In the genomic region with DNA sequence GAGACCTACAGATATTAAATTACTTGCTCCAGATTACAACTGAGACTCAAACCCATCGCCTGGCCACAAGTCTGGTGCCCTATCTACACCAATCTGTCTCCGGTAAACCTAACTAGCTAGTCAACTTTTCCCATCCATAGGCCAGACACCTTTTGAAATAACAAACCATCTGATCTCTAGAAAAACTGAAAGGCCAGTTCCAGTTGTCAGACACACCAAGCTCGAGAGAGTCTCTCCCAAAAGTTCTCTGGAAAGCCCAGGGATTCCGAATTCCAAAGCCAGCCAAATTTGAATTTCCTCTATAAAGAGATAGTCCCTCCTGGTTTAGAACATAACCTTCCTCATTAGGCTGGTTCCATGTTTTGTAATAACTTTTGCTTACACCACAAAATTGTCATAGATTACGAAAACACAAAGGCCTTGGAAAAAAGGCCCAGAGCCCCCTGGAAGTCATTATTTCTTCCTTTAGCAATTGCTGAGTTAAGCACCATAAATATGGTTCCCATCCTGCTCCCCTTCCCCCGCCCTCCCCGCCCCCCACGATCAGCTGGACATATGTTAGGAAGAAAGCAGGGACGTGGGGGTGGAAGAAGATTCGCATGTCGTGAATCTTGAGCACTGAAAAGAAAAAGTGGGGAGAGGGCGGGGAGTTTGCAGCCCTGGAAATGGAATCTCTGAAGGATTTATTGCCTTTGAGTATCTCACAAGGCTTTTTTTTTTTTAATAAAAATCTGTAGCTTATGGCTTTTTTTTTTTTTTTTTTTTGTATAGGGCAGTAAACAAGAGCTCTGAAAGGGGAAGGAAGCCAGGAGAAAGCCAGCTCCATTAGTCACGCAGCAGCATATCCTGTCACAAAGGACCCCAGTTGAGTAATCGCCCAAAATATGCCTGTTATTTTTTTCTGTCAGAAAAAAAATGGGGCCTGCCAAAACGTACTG, we compare ENCODE assay signal across 8 cellular contexts.
DNase-seq lines count a peak whose midpoint lies in the region; ATAC-seq lines count a peak whose summit lies in the region.

No MANE protein-coding gene starts in this region.

- peaks cover 4 to 12% of the 10 kb centered on the region in 2 donors for H3K4me1 ChIP-seq in neuronal stem cell (ENCODE audit: control insufficient read depth in 2 of 2, insufficient read depth in 1 of 2, low read depth in 1 of 2, low read length in 2 of 2)

- no peak overlapping the region for H3K18ac ChIP-seq in neuronal stem cell (ENCODE audit: low read length)

- no peaks in the 10 kb centered on the region for H3K9me3 Mint-ChIP-seq in activated CD4-positive, alpha-beta memory T cell treated with anti-CD3 and anti-CD28 coated beads, Interleukin-2, amount 10 ng/mL, durations not matched to agents 7 days and 5 days

- H4K8ac ChIP-seq in neuronal stem cell (ENCODE audit: low read depth, low read length), result no peak overlapping the region

- CTCF ChIA-PET in activated CD4-positive, alpha-beta memory T cell treated with anti-CD3 and anti-CD28 coated beads, Interleukin-2, amount 10 ng/mL, durations not matched to agents 7 days and 5 days (lab: Charles Lee), result interaction anchor here (1.0 to 2.4 kb wide), 8 partner anchors 18 to 432 kb away, joined by 3 to 13 read pairs (median 5); no protein-coding TSS in a partner anchor

- DNase-seq in Ammon's horn (ENCODE audit: low spot score) (peak; percentile 50), MG63 (peak; percentile 85), fibroblast of gingiva (ENCODE audit: low read depth) (peak; percentile 98), neuronal stem cell (ENCODE audit: low spot score) (no peak), SHP77 treated with DMSO at 0.1 percent for 48 hours (lab: John Stamatoyannopoulos, UW) (no peak), inferior parietal cortex (ENCODE audit: extremely low spot score) (no peak)
- DNase-seq in activated CD4-positive, alpha-beta memory T cell treated with anti-CD3 and anti-CD28 coated beads, Interleukin-2, amount 10 ng/mL, durations not matched to agents 7 days and 5 days, result peak; percentile 57

- H3K4ac ChIP-seq in neuronal stem cell (ENCODE audit: low read length), result no peak overlapping the region

- H2BK15ac ChIP-seq in neuronal stem cell (ENCODE audit: low read length), result no peak overlapping the region

- H3K27ac ChIP-seq in neuronal stem cell (replicated peaks; ENCODE audit: low read length), result no peak overlapping the region

- H3K27me3 ChIP-seq in MG63, result no peaks in the 10 kb centered on the region
- no peaks in the 10 kb centered on the region for H3K27me3 ChIP-seq in neuronal stem cell (ENCODE audit: control insufficient read depth in 3 of 3, insufficient read depth in 3 of 3, low read depth in 1 of 3, low read length in 3 of 3)

- H3K9me3 ChIP-seq in MG63 (peaks cover 3% of the 10 kb centered on the region; the same call in 1 of the 2 replicates), neuronal stem cell (replicated peaks in 1 of 2; ENCODE audit: control insufficient read depth in 2 of 2, insufficient read depth in 1 of 2, low read depth in 1 of 2, low read length in 2 of 2) (peaks cover 3 to 5% of the 10 kb centered on the region in 2 donors)

- H3K27ac Mint-ChIP-seq in activated CD4-positive, alpha-beta memory T cell treated with anti-CD3 and anti-CD28 coated beads, Interleukin-2, amount 10 ng/mL, durations not matched to agents 7 days and 5 days, result peak overlapping the region; percentile 80

- no peak overlapping the region for H2AK5ac ChIP-seq in neuronal stem cell (ENCODE audit: low read depth, low read length)

- no peaks in the 10 kb centered on the region for H3K36me3 Mint-ChIP-seq in activated CD4-positive, alpha-beta memory T cell treated with anti-CD3 and anti-CD28 coated beads, Interleukin-2, amount 10 ng/mL, durations not matched to agents 7 days and 5 days (ENCODE audit: low read depth)

- H3K27me3 Mint-ChIP-seq in activated CD4-positive, alpha-beta memory T cell treated with anti-CD3 and anti-CD28 coated beads, Interleukin-2, amount 10 ng/mL, durations not matched to agents 7 days and 5 days, result no peaks in the 10 kb centered on the region

- no peak overlapping the region for H3K9ac ChIP-seq in neuronal stem cell (ENCODE audit: low read depth, low read length, poor library complexity)

- H3K23ac ChIP-seq in neuronal stem cell (ENCODE audit: low read depth, low read length, poor library complexity), result no peak overlapping the region

- POLR2A ChIA-PET in activated CD4-positive, alpha-beta memory T cell treated with anti-CD3 and anti-CD28 coated beads, Interleukin-2, amount 10 ng/mL, durations not matched to agents 7 days and 5 days (lab: Charles Lee), result interaction anchor here (1.6 to 7.6 kb wide), 6 partner anchors 18 to 134 kb away, joined by 6 to 153 read pairs (median 16); a partner anchor contains a TSS

- H3K14ac ChIP-seq in neuronal stem cell (ENCODE audit: low read length), result no peak overlapping the region

- H3K36me3 ChIP-seq in MG63 (no peaks in the 10 kb centered on the region), neuronal stem cell (replicated peaks in 1 of 2; ENCODE audit: control insufficient read depth in 2 of 2, insufficient read depth in 2 of 2, low read length in 2 of 2) (peaks cover 0 to 1% of the 10 kb centered on the region in 2 donors)

- H2BK5ac ChIP-seq in neuronal stem cell (ENCODE audit: low read length), result no peak overlapping the region

- no CpG with 5 or more reads among the region's 15 CpGs for WGBS in neuronal stem cell (ENCODE audit: extremely low coverage in 2 of 2, insufficient read length in 2 of 2, insufficient replicate concordance in 1 of 2), 2 donors

- peaks cover 58% of the 10 kb centered on the region for H3K4me1 Mint-ChIP-seq in activated CD4-positive, alpha-beta memory T cell treated with anti-CD3 and anti-CD28 coated beads, Interleukin-2, amount 10 ng/mL, durations not matched to agents 7 days and 5 days

- peak overlapping the region; percentile 31 for H2AFZ ChIP-seq in neuronal stem cell (ENCODE audit: low read length)

- no peak overlapping the region for H3K4me2 ChIP-seq in neuronal stem cell (ENCODE audit: insufficient read depth, low read length, poor library complexity, severe bottlenecking)

- H4K91ac ChIP-seq in neuronal stem cell (ENCODE audit: low read depth, low read length, poor library complexity), result no peak overlapping the region

- no peaks in the 10 kb centered on the region for H3K79me1 ChIP-seq in neuronal stem cell (ENCODE audit: low read depth, low read length)

- H3K4me3 ChIP-seq in MG63 (no peak overlapping the region), neuronal stem cell (ENCODE audit: low read length in 2 of 2) (no peak overlapping the region)

- H2BK12ac ChIP-seq in neuronal stem cell (ENCODE audit: low read length), result no peak overlapping the region

- ATAC-seq in GM19395 (IDR thresholded peaks at IDR 0.05; ENCODE audit: unreplicated experiment), result no peak

- no peak overlapping the region for H2BK120ac ChIP-seq in neuronal stem cell (ENCODE audit: low read depth, low read length)

- no peak overlapping the region for H3K4me3 Mint-ChIP-seq in activated CD4-positive, alpha-beta memory T cell treated with anti-CD3 and anti-CD28 coated beads, Interleukin-2, amount 10 ng/mL, durations not matched to agents 7 days and 5 days

Comparison
In these comparisons a context has a peak if more than half of its experiments do, and no peak if none do; other contexts are left out.
1. DNase-seq: peak in Ammon's horn (single experiment), MG63 (single experiment), activated CD4-positive, alpha-beta memory T cell treated with anti-CD3 and anti-CD28 coated beads, Interleukin-2, amount 10 ng/mL, durations not matched to agents 7 days and 5 days (single experiment) and fibroblast of gingiva (single experiment); none in neuronal stem cell (single experiment), SHP77 treated with DMSO at 0.1 percent for 48 hours (single experiment) and inferior parietal cortex (single experiment).